ENCODE assay signal across 1 cellular context in genomic region chr6:155418017-155418749, GRCh38.
TF ChIP-seq lines count a peak whose summit lies in the region.

No MANE protein-coding gene starts in this region.

TF ChIP-seq in K562, 482 proteins besides CTCF, POLR2A, EP300 and RAD21 (continued from another document):
- TF ChIP-seq, protein P1, sequence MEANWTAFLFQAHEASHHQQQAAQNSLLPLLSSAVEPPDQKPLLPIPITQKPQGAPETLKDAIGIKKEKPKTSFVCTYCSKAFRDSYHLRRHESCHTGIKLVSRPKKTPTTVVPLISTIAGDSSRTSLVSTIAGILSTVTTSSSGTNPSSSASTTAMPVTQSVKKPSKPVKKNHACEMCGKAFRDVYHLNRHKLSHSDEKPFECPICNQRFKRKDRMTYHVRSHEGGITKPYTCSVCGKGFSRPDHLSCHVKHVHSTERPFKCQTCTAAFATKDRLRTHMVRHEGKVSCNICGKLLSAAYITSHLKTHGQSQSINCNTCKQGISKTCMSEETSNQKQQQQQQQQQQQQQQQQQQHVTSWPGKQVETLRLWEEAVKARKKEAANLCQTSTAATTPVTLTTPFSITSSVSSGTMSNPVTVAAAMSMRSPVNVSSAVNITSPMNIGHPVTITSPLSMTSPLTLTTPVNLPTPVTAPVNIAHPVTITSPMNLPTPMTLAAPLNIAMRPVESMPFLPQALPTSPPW (CRISPR knock-in tag; IDR thresholded peaks at IDR 0.05) = peak; percentile 68; the same call in 1 of the 2 replicates
- no peak for TF ChIP-seq CREB1 (IDR thresholded peaks at IDR 0.05)
- TF ChIP-seq CREB1 (CRISPR knock-in tag; IDR thresholded peaks at IDR 0.05) = no peak
- no peak for TF ChIP-seq PBX2 (CRISPR knock-in tag; IDR thresholded peaks at IDR 0.05; ENCODE audit: low read depth)
- 0 out of 2 replicates have a peak, but pooled peaks have one; percentile 36 for TF ChIP-seq PBX2 (tag; conservative IDR thresholded peaks at IDR 0.05; ENCODE audit: low read depth)
- TF ChIP-seq NFIX (CRISPR knock-in tag; IDR thresholded peaks at IDR 0.05; ENCODE audit: low read depth) = no peak
